ENCODE assay signal across 11 cellular contexts in the genomic region with DNA sequence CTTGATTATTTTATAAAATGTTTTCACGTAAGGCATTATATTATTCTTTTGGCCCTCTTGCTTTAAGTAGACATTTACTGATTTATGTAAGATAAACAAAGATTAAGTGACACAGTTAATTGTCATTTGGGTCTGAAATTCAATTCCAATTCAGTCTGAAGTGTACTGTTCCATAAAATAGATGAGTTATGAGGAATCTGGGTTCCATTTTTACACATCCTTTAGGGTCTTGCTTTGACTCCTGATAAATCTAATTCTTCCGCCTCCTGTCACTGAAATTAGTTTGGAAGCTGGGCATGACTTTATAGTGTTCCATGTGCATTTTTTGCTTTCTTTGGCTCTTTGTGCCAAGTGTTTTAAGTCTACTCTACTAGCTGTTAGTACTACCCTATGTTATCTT. TPM values are rescaled to one million over a fixed set of nuclear protein-coding genes. Genes with fewer than 3 reads are reported as not detected.
DNase-seq lines count a peak whose midpoint lies in the region; ATAC-seq and TF ChIP-seq lines count a peak whose summit lies in the region.
"Had no signal": no experiment of that assay in that cellular context is flagged by ENCODE, and none has a peak within 500 bp of the region (broad histone marks: within the 10 kb centered on the region; RNA-seq: fewer than 3 reads in every experiment).

No MANE protein-coding gene starts in this region.

- POLR2A ChIA-PET in activated CD4-positive, alpha-beta T cell treated with anti-CD3 and anti-CD28 coated beads for 36 hours (lab: Charles Lee), result interaction anchor here (0.8 kb wide), 1 partner anchor 12 kb away, joined by 3 read pairs; no protein-coding TSS in a partner anchor
- POLR2A ChIA-PET in HEK293 (lab: Yijun Ruan, JAX), result no interaction called here

- H3K27ac Mint-ChIP-seq in activated CD4-positive, alpha-beta T cell treated with anti-CD3 and anti-CD28 coated beads for 36 hours, result peak overlapping the region; percentile 76
- H3K27ac Mint-ChIP-seq in activated naive CD8-positive, alpha-beta T cell, result peak overlapping the region; percentile 56
- peak overlapping the region; percentile 37 for H3K27ac Mint-ChIP-seq in nephron progenitor cell

- peaks cover 0 to 3% of the 10 kb centered on the region in 2 experiments; a peak in 2 of 3 replicates for H3K36me3 ChIP-seq in HEK293 (ENCODE audit: control insufficient read depth in 2 of 2, insufficient read depth in 1 of 2, low read length in 2 of 2)
- H3K36me3 ChIP-seq: ascending aorta had no signal

- no peak for DNase-seq in activated CD4-positive, alpha-beta T cell treated with anti-CD3 and anti-CD28 coated beads for 36 hours
- no peak for DNase-seq in activated CD4-positive, alpha-beta T cell treated with anti-CD3 and anti-CD28 coated beads for 4 hours
- DNase-seq in nephron progenitor cell (no peak), GM19238 (ENCODE audit: insufficient read length, low spot score) (no peak), left colon (no peak), GF-D8 (lab: John Stamatoyannopoulos, UW) (no peak)

- no peak overlapping the region for H3K4me3 ChIP-seq in HEK293 (ENCODE audit: low read depth, low read length)
- H3K4me3 ChIP-seq: ascending aorta, suprapubic skin had no signal

- no peaks in the 10 kb centered on the region for H3K9me3 ChIP-seq in HEK293 (ENCODE audit: control insufficient read depth, insufficient read depth, low read depth, low read length)
- H3K9me3 ChIP-seq: ascending aorta, suprapubic skin had no signal

- H3K9me3 Mint-ChIP-seq in activated CD4-positive, alpha-beta T cell treated with anti-CD3 and anti-CD28 coated beads for 36 hours (ENCODE audit: low read depth), result no peaks in the 10 kb centered on the region
- no peaks in the 10 kb centered on the region for H3K9me3 Mint-ChIP-seq in activated naive CD8-positive, alpha-beta T cell (ENCODE audit: low read depth)
- H3K9me3 Mint-ChIP-seq in nephron progenitor cell, result peaks cover 7% of the 10 kb centered on the region

- peaks cover 11% of the 10 kb centered on the region for H3K36me3 Mint-ChIP-seq in activated CD4-positive, alpha-beta T cell treated with anti-CD3 and anti-CD28 coated beads for 36 hours (ENCODE audit: low read depth)
- H3K36me3 Mint-ChIP-seq in activated naive CD8-positive, alpha-beta T cell, result peaks cover 2% of the 10 kb centered on the region
- H3K36me3 Mint-ChIP-seq in nephron progenitor cell (ENCODE audit: low read depth), result peaks cover 18% of the 10 kb centered on the region

- intact Hi-C loops in activated CD4-positive, alpha-beta T cell treated with anti-CD3 and anti-CD28 coated beads for 36 hours (cut with DNase I, micrococcal nuclease), result loop anchor here (1.0 to 10.0 kb wide), 3 partner anchors 53 to 289 kb away; no protein-coding TSS in a partner anchor
- intact Hi-C loops in left colon (cut with DNase I, micrococcal nuclease), result no loop called here

- H3K27me3 Mint-ChIP-seq in activated CD4-positive, alpha-beta T cell treated with anti-CD3 and anti-CD28 coated beads for 36 hours, result no peaks in the 10 kb centered on the region
- no peaks in the 10 kb centered on the region for H3K27me3 Mint-ChIP-seq in activated naive CD8-positive, alpha-beta T cell
- H3K27me3 Mint-ChIP-seq in nephron progenitor cell (ENCODE audit: low read depth, poor library complexity), result no peaks in the 10 kb centered on the region

- peaks cover 61% of the 10 kb centered on the region for H3K4me1 Mint-ChIP-seq in activated CD4-positive, alpha-beta T cell treated with anti-CD3 and anti-CD28 coated beads for 36 hours
- H3K4me1 Mint-ChIP-seq in activated naive CD8-positive, alpha-beta T cell (ENCODE audit: low read depth), result peaks cover 71% of the 10 kb centered on the region
- peaks cover 39% of the 10 kb centered on the region for H3K4me1 Mint-ChIP-seq in nephron progenitor cell

- H3K4me1 ChIP-seq in HEK293 (ENCODE audit: control insufficient read depth, insufficient read depth, low read length), result peaks cover 20% of the 10 kb centered on the region

- CTCF ChIA-PET in activated CD4-positive, alpha-beta T cell treated with anti-CD3 and anti-CD28 coated beads for 36 hours (lab: Charles Lee), result interaction anchor here (0.7 to 2.1 kb wide), 7 partner anchors 12 to 159 kb away, joined by 3 to 15 read pairs (median 4); a partner anchor contains a TSS
- CTCF ChIA-PET in HEK293 (lab: Yijun Ruan, JAX), result interaction anchor here (0.7 to 1.2 kb wide), 5 partner anchors 13 to 430 kb away, joined by 3 to 6 read pairs (median 4); no protein-coding TSS in a partner anchor

- no peak overlapping the region for H3K4me3 Mint-ChIP-seq in activated CD4-positive, alpha-beta T cell treated with anti-CD3 and anti-CD28 coated beads for 36 hours
- no peak overlapping the region for H3K4me3 Mint-ChIP-seq in activated naive CD8-positive, alpha-beta T cell
- H3K4me3 Mint-ChIP-seq in nephron progenitor cell, result no peak overlapping the region

- ATAC-seq in activated CD4-positive, alpha-beta T cell treated with anti-CD3 and anti-CD28 coated beads for 36 hours, result no peak
- ATAC-seq in left colon, result no peak
- ATAC-seq: Right ventricle myocardium inferior had no signal

- TF ChIP-seq CTCF in HEK293 (tag by site-specific recombination; IDR thresholded peaks at IDR 0.05) (no peak), nephron progenitor cell (IDR thresholded peaks at IDR 0.05) (no peak)

- no peak overlapping the region for H3K27ac ChIP-seq in HEK293 (ENCODE audit: extremely low read depth, low read depth, low read length)

TF ChIP-seq in HEK293, 187 proteins besides CTCF, POLR2A, EP300 and RAD21:
- peak; percentile 42; the same call in 1 of the 2 replicates for TF ChIP-seq SP7 (tag by site-specific recombination; IDR thresholded peaks at IDR 0.05)
- no peak for TF ChIP-seq ZNF335 (tag by site-specific recombination; conservative IDR thresholded peaks at IDR 0.05)
- TF ChIP-seq FEZF1 (tag by site-specific recombination; IDR thresholded peaks at IDR 0.05), result 0 out of 2 replicates have a peak, but pooled peaks have one; percentile 27
- TF ChIP-seq, protein P1, sequence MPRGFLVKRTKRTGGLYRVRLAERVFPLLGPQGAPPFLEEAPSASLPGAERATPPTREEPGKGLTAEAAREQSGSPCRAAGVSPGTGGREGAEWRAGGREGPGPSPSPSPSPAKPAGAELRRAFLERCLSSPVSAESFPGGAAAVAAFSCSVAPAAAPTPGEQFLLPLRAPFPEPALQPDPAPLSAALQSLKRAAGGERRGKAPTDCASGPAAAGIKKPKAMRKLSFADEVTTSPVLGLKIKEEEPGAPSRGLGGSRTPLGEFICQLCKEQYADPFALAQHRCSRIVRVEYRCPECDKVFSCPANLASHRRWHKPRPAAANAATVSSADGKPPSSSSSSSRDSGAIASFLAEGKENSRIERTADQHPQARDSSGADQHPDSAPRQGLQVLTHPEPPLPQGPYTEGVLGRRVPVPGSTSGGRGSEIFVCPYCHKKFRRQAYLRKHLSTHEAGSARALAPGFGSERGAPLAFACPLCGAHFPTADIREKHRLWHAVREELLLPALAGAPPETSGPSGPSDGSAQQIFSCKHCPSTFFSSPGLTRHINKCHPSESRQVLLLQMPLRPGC (tag by site-specific recombination; IDR thresholded peaks at IDR 0.05), result 0 out of 2 replicates have a peak, but pooled peaks have one; percentile 29
- TF ChIP-seq ZNF670 (tag by site-specific recombination; IDR thresholded peaks at IDR 0.05; ENCODE audit: low read depth), result no peak
- TF ChIP-seq ZEB2 (tag by site-specific recombination; IDR thresholded peaks at IDR 0.05), result 0 out of 2 replicates have a peak, but pooled peaks have one; percentile 27
- no peak for TF ChIP-seq ZNF354C (tag by site-specific recombination; IDR thresholded peaks at IDR 0.05; ENCODE audit: borderline replicate concordance, low read depth)
- TF ChIP-seq, protein P2, sequence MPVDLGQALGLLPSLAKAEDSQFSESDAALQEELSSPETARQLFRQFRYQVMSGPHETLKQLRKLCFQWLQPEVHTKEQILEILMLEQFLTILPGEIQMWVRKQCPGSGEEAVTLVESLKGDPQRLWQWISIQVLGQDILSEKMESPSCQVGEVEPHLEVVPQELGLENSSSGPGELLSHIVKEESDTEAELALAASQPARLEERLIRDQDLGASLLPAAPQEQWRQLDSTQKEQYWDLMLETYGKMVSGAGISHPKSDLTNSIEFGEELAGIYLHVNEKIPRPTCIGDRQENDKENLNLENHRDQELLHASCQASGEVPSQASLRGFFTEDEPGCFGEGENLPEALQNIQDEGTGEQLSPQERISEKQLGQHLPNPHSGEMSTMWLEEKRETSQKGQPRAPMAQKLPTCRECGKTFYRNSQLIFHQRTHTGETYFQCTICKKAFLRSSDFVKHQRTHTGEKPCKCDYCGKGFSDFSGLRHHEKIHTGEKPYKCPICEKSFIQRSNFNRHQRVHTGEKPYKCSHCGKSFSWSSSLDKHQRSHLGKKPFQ (tag by site-specific recombination; IDR thresholded peaks at IDR 0.05), result peak; percentile 29; the same call in 1 of the 2 replicates
- peak; percentile 64; the same call in 1 of the 2 replicates for TF ChIP-seq OSR2 (tag by site-specific recombination; IDR thresholded peaks at IDR 0.05)
- TF ChIP-seq, protein P3, sequence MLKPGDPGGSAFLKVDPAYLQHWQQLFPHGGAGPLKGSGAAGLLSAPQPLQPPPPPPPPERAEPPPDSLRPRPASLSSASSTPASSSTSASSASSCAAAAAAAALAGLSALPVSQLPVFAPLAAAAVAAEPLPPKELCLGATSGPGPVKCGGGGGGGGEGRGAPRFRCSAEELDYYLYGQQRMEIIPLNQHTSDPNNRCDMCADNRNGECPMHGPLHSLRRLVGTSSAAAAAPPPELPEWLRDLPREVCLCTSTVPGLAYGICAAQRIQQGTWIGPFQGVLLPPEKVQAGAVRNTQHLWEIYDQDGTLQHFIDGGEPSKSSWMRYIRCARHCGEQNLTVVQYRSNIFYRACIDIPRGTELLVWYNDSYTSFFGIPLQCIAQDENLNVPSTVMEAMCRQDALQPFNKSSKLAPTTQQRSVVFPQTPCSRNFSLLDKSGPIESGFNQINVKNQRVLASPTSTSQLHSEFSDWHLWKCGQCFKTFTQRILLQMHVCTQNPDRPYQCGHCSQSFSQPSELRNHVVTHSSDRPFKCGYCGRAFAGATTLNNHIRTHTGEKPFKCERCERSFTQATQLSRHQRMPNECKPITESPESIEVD (tag by site-specific recombination; IDR thresholded peaks at IDR 0.05), result peak; percentile 72

RNA-seq across cellular contexts. Expression of a gene that starts 14.1 kb away (rescaled TPM):
- total RNA-seq in activated CD4-positive, alpha-beta T cell treated with anti-CD3 and anti-CD28 coated beads for 36 hours, result 10 to 100 TPM; 44.7 to 45.1 TPM
- total RNA-seq in left colon, result 10 to 100 TPM; 41.0 to 51.8 TPM

RNA-seq across cellular contexts. Expression of a gene that starts 51.3 kb away (rescaled TPM):
- 100 to 1,000 TPM; 105 to 175 TPM for total RNA-seq in activated CD4-positive, alpha-beta T cell treated with anti-CD3 and anti-CD28 coated beads for 36 hours
- 10 to 100 TPM; 49.2 to 62.0 TPM for total RNA-seq in left colon

Comparison
In these comparisons a context has a peak if more than half of its experiments do, and no peak if none do; other contexts are left out.
1. intact Hi-C loops: an anchor here in activated CD4-positive, alpha-beta T cell treated with anti-CD3 and anti-CD28 coated beads for 36 hours (1.0 to 10.0 kb wide); none called in left colon.